Comparison of ENCODE assay signal across 23 cellular contexts in the genomic region with DNA sequence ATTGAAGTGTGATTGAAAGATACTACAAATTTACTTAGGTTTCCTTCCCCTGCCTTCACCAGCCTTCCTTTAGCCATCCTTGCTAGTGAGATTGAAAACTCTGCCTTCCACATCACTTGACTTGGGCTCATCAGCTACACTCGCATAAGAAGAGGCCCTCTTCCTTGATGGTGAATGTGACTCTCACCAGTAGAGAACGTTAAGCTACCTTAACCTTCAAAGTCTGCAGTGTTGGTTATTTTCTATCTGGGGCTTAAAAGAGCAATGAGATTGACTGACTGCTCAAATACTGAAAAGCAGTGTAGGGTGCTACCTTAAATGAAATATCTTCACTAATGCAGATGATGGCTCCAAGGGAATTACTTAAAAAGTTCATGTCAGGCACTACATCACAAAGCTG.
A peak's percentile ranks its signal among the peaks of the same experiment; 100 is the strongest.
DNase-seq lines count a peak whose midpoint lies in the region; ATAC-seq and TF ChIP-seq lines count a peak whose summit lies in the region.
"Had no signal": no experiment of that assay in that cellular context is flagged by ENCODE, and none has a peak within 500 bp of the region (broad histone marks: within the 10 kb centered on the region; RNA-seq: fewer than 3 reads in every experiment).

No MANE protein-coding gene starts in this region.

- peak overlapping the region; percentile 92 for H3K27ac ChIP-seq in RWPE2 (ENCODE audit: poor library complexity, severe bottlenecking)
- no peak overlapping the region for H3K27ac ChIP-seq in mammary epithelial cell (ENCODE audit: insufficient read depth, low read depth, low read length)
- peak overlapping the region; percentile 32 for H3K27ac ChIP-seq in smooth muscle cell (ENCODE audit: low read depth)
- H3K27ac ChIP-seq: 22Rv1, HL-60, RWPE1 had no signal

- ATAC-seq in RWPE2 (ENCODE audit: low read depth): peak; percentile 4; the same call in 1 of the 3 replicates

- no peaks in the 10 kb centered on the region for H3F3A ChIP-seq in smooth muscle cell (ENCODE audit: low read depth)

- H3K9me3 ChIP-seq in RWPE2 (ENCODE audit: severe bottlenecking): no peaks in the 10 kb centered on the region
- H3K9me3 ChIP-seq in mammary epithelial cell (replicated peaks; ENCODE audit: insufficient read depth, low read length): no peaks in the 10 kb centered on the region
- H3K9me3 ChIP-seq in smooth muscle cell (replicated peaks; ENCODE audit: low read depth): no peaks in the 10 kb centered on the region

- intact Hi-C loops in mammary epithelial cell (cut with micrococcal nuclease): loop anchor here (5.0 to 10.0 kb wide), 2 partner anchors 202 to 1104 kb away; no protein-coding TSS in a partner anchor

- no peaks in the 10 kb centered on the region for H3K36me3 ChIP-seq in RWPE2 (ENCODE audit: low read depth)
- no peaks in the 10 kb centered on the region for H3K36me3 ChIP-seq in mammary epithelial cell (ENCODE audit: insufficient read depth, low read length)
- H3K36me3 ChIP-seq in smooth muscle cell (ENCODE audit: low read depth): no peaks in the 10 kb centered on the region

- WGBS in mammary epithelial cell (ENCODE audit: low coverage, missing lambda C conversion rate): 100% methylated on average over 2 of the region's 2 CpGs
- WGBS in smooth muscle cell (ENCODE audit: low lambda C conversion rate): 79% methylated on average over 2 of the region's 2 CpGs

- CTCF ChIA-PET in mammary epithelial cell (lab: Charles Lee; ENCODE audit: low non-redundant PET): no interaction called here

- no peaks in the 10 kb centered on the region for H4K20me1 ChIP-seq in mammary epithelial cell (ENCODE audit: insufficient read depth, low read length)
- no peaks in the 10 kb centered on the region for H4K20me1 ChIP-seq in smooth muscle cell (ENCODE audit: low read depth)

- H2AFZ ChIP-seq in mammary epithelial cell (ENCODE audit: low read depth, low read length): no peak overlapping the region
- no peak overlapping the region for H2AFZ ChIP-seq in smooth muscle cell (ENCODE audit: low read depth)

- in situ Hi-C loops in mammary epithelial cell (cut with MboI; ENCODE audit: low sequenced_read_pairs in 2 of 2): no loop called here

- dilution Hi-C loops in mammary epithelial cell (cut with HindIII; ENCODE audit: low sequenced_read_pairs): no loop called here

- TF ChIP-seq CTCF in RWPE2 (IDR thresholded peaks at IDR 0.05; ENCODE audit: poor library complexity, severe bottlenecking) (no peak), mammary epithelial cell (conservative IDR thresholded peaks at IDR 0.05 in 1 of 2, IDR thresholded peaks at IDR 0.05 in 1 of 2; ENCODE audit: extremely low read depth in 1 of 2, insufficient read depth in 1 of 2, low read depth in 1 of 2, low read length in 2 of 2) (no peak), smooth muscle cell (IDR thresholded peaks at IDR 0.05; ENCODE audit: borderline replicate concordance, insufficient read depth, poor library complexity, severe bottlenecking) (no peak), GM10266 (IDR thresholded peaks at IDR 0.05; ENCODE audit: control insufficient read depth, insufficient read depth, low read depth, missing control alignments) (no peak)

- DNase-seq in DMS 273 treated with DMSO at 0.1 percent for 48 hours (lab: John Stamatoyannopoulos, UW) (peak; percentile 0), DMS 273 (lab: John Stamatoyannopoulos, UW; ENCODE audit: unreplicated experiment) (no peak), RWPE2 (ENCODE audit: low spot score) (no peak), mammary epithelial cell (no peak), smooth muscle cell (lab: John Stamatoyannopoulos, UW; ENCODE audit: unreplicated experiment) (no peak), A172 (ENCODE audit: low spot score) (no peak), GM10266 (ENCODE audit: extremely low spot score) (no peak)
- DNase-seq in activated naive CD4-positive, alpha-beta T cell treated with anti-CD3 and anti-CD28 coated beads, Interleukin-2, amount 50 U/mL, for 16 hours: no peak
- DNase-seq: AML-193; C1 segment of cervical spinal cord; CD8-positive, alpha-beta memory T cell; GF-D8; H9; KBM-7; MV-4-11; NCI-H1105 treated with DMSO at 0.1 percent for 48 hours; NCI-H2029 treated with DMSO at 0.1 percent for 48 hours; NCI-H2171; NCI-H526; SIG-M5 had no signal

- H3K4me3 ChIP-seq in RWPE2 (ENCODE audit: severe bottlenecking): no peak overlapping the region
- no peak overlapping the region for H3K4me3 ChIP-seq in mammary epithelial cell (replicated peaks in 1 of 3; ENCODE audit: insufficient read depth in 1 of 3, low read depth in 2 of 3, low read length in 3 of 3)
- H3K4me3 ChIP-seq in smooth muscle cell: no peak overlapping the region

- no peaks in the 10 kb centered on the region for H3K79me2 ChIP-seq in mammary epithelial cell (ENCODE audit: insufficient read depth, low read length)
- H3K79me2 ChIP-seq in smooth muscle cell (ENCODE audit: low read depth): no peaks in the 10 kb centered on the region

- H3K9ac ChIP-seq in mammary epithelial cell (ENCODE audit: insufficient read depth, low read length): no peak overlapping the region
- no peak overlapping the region for H3K9ac ChIP-seq in smooth muscle cell (ENCODE audit: low read depth)

- peak overlapping the region; percentile 54 for H3K4me2 ChIP-seq in mammary epithelial cell (ENCODE audit: insufficient read depth, low read depth, low read length)
- H3K4me2 ChIP-seq in smooth muscle cell: peak overlapping the region; percentile 28

- no TSS peak for BruUV-seq in mammary epithelial cell (replicated peaks; lab: Mats Ljungman, UMichigan)

- H3K27me3 ChIP-seq in RWPE2 (ENCODE audit: insufficient read depth, poor library complexity, severe bottlenecking): no peaks in the 10 kb centered on the region
- no peaks in the 10 kb centered on the region for H3K27me3 ChIP-seq in mammary epithelial cell (ENCODE audit: insufficient read depth, low read length)
- no peaks in the 10 kb centered on the region for H3K27me3 ChIP-seq in smooth muscle cell (ENCODE audit: low read depth)

- H3K4me1 ChIP-seq in RWPE2 (ENCODE audit: insufficient read depth, poor library complexity, severe bottlenecking) (peaks cover 31% of the 10 kb centered on the region), mammary epithelial cell (ENCODE audit: insufficient read depth, low read length) (peaks cover 21% of the 10 kb centered on the region), smooth muscle cell (ENCODE audit: low read depth) (peaks cover 6% of the 10 kb centered on the region)
